Comparison of ENCODE assay signal across 8 cellular contexts in the genomic region with DNA sequence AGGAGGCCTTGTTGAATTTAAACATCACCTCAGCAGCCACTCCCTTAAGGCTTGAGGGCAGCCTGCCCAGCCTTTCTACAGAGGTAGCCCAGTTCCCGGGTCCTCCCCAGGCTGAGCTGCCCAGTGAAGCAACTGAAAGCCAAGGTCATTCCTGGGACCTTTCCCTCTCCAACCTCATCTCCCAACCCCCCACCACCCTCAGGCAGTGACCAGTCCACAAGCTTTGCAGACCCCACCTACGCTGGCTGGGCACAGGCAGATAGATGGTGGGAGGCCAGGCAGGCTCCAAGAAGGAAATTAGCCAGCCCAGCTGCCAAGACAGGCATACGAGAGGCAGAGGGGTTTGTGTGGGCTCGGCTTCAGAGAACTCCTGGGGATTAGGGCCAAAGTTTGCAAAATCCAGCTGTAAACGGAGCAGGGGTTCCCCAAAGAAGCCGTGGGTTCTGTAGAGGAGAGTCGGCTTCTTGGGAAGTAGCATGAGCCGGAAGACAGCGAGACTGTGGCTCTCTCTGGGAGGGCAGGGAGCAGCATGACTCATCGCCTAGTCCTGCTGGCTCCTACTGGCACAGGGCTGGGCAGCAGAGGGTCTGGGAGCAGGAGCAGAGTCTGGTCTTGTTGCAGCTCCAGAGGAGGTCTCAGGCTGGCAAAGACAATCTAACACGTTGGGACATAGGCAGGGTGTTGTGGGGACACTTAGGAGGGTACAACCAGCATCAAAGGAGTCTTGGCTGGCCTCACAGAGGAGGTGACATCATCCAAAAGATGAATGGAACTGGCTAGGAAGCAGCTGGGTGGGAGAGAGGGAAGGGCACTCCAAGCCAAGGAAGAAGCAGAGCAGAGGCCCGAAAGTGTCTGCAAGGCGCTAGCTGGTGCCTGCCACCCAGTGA.
A peak's percentile ranks its signal among the peaks of the same experiment; 100 is the strongest.
DNase-seq lines count a peak whose midpoint lies in the region; TF ChIP-seq lines count a peak whose summit lies in the region.

No MANE protein-coding gene starts in this region.

- peak overlapping the region; percentile 90 for H3K27ac ChIP-seq in brain microvascular endothelial cell

- no peak for TF ChIP-seq POLR2A in NB4 (IDR thresholded peaks at IDR 0.05; ENCODE audit: extremely low read depth, insufficient read length)

- peak overlapping the region; percentile 33 for H3K4me3 ChIP-seq in NB4 (ENCODE audit: low read depth, low read length)
- H3K4me3 ChIP-seq in brain microvascular endothelial cell (ENCODE audit: low read depth, low read length): peak overlapping the region; percentile 26
- peak overlapping the region; percentile 9 for H3K4me3 ChIP-seq in skeletal muscle cell (ENCODE audit: low read depth, low read length)

- DNase-seq in DMS 273 treated with DMSO at 0.1 percent for 48 hours (lab: John Stamatoyannopoulos, UW) (peak; percentile 66), NB4 (ENCODE audit: low read depth) (peak; percentile 82), brain microvascular endothelial cell (peak; percentile 91), iPS-NIHi7 (ENCODE audit: extremely low spot score) (peak; percentile 86), skeletal muscle cell (ENCODE audit: low read depth) (peak; percentile 87), NCI-H82 treated with DMSO at 0.1 percent for 48 hours (lab: John Stamatoyannopoulos, UW; ENCODE audit: unreplicated experiment) (no peak), NCI-H2029 treated with DMSO at 0.1 percent for 48 hours (lab: John Stamatoyannopoulos, UW) (no peak)
- no peak for DNase-seq in stimulated activated CD4-positive, alpha-beta T cell treated with anti-CD3 and anti-CD28 coated beads, Interleukin-1b, Interleukin-23, amount 100 ng/mL, for 48 hours

- in situ Hi-C loops in brain microvascular endothelial cell (cut with HindIII; ENCODE audit: low pct_ligation_motif_present, low sequenced_read_pairs): no loop called here

- peaks cover 8% of the 10 kb centered on the region for H3K36me3 ChIP-seq in brain microvascular endothelial cell (replicated peaks)

- no peaks in the 10 kb centered on the region for H3K27me3 ChIP-seq in brain microvascular endothelial cell (replicated peaks)

- no peak for TF ChIP-seq CTCF in NB4 (IDR thresholded peaks at IDR 0.05; ENCODE audit: low read depth, low read length)
- no peak for TF ChIP-seq CTCF in brain microvascular endothelial cell (IDR thresholded peaks at IDR 0.05; ENCODE audit: low read depth, low read length, missing control alignments)

Comparison
In these comparisons a context has a peak if more than half of its experiments do, and no peak if none do; other contexts are left out.
1. DNase-seq: peak in DMS 273 treated with DMSO at 0.1 percent for 48 hours (single experiment), NB4 (single experiment), brain microvascular endothelial cell (single experiment), iPS-NIHi7 (single experiment) and skeletal muscle cell (single experiment); none in stimulated activated CD4-positive, alpha-beta T cell treated with anti-CD3 and anti-CD28 coated beads, Interleukin-1b, Interleukin-23, amount 100 ng/mL, for 48 hours (single experiment), NCI-H82 treated with DMSO at 0.1 percent for 48 hours (single experiment) and NCI-H2029 treated with DMSO at 0.1 percent for 48 hours (single experiment).
2. Peak in every context shown above with its lines, with median percentiles within 50 percentile points of each other: H3K4me3 ChIP-seq.